Comparison of ENCODE assay signal across 9 cellular contexts in genomic region chr3:177810162-177810623, GRCh38.
DNase-seq lines count a peak whose midpoint lies in the region; ATAC-seq and TF ChIP-seq lines count a peak whose summit lies in the region.
"Had no signal": no experiment of that assay in that cellular context is flagged by ENCODE, and none has a peak within 500 bp of the region (broad histone marks: within the 10 kb centered on the region; RNA-seq: fewer than 3 reads in every experiment).

No MANE protein-coding gene starts in this region.

- no peak for TF ChIP-seq CTCF in CD4-positive, alpha-beta T cell (IDR thresholded peaks at IDR 0.05)
- TF ChIP-seq CTCF in PC-3 (conservative IDR thresholded peaks at IDR 0.05; ENCODE audit: low read depth, low read length) = no peak
- no peak for TF ChIP-seq CTCF in omental fat pad (IDR thresholded peaks at IDR 0.05)
- no peak for TF ChIP-seq CTCF in ascending aorta (IDR thresholded peaks at IDR 0.05)

- no peaks in the 10 kb centered on the region for H4K20me1 ChIP-seq in PC-3 (ENCODE audit: low read length)

- H3K27me3 Mint-ChIP-seq in CD4-positive, alpha-beta T cell = no peaks in the 10 kb centered on the region

- peak overlapping the region; percentile 45 for H3K4me2 ChIP-seq in PC-3 (ENCODE audit: low read length)

- DNase-seq in CD4-positive, alpha-beta T cell = no peak
- peak; percentile 95 for DNase-seq in PC-3
- peak; percentile 79 for DNase-seq in epithelial cell of prostate (ENCODE audit: low read depth, low spot score)
- DNase-seq in omental fat pad (ENCODE audit: low spot score) = no peak
- no peak for DNase-seq in anterior cingulate cortex (lab: John Stamatoyannopoulos, UW)
- DNase-seq in NCI-H1417 (lab: John Stamatoyannopoulos, UW) = no peak
- DNase-seq in ascending aorta (ENCODE audit: low spot score in 2 of 2) = no peak

- H3K36me3 ChIP-seq in PC-3 (ENCODE audit: low read depth, low read length) (no peaks in the 10 kb centered on the region), ascending aorta (no peaks in the 10 kb centered on the region)

- no peak overlapping the region for H3K4me3 Mint-ChIP-seq in CD4-positive, alpha-beta T cell

- no TSS peak for BruUV-seq in PC-3 (replicated peaks; lab: Mats Ljungman, UMichigan)

- CTCF ChIA-PET in CD4-positive, alpha-beta T cell (lab: Charles Lee) = interaction anchor here (1.0 kb wide), 1 partner anchor 26 kb away, joined by 3 read pairs; no protein-coding TSS in a partner anchor
- CTCF ChIA-PET in PC-3 (lab: Charles Lee) = no interaction called here

- peak overlapping the region; percentile 23 for H3K27ac Mint-ChIP-seq in CD4-positive, alpha-beta T cell

- no peak overlapping the region; the same call in 1 of the 2 replicates for H3K9ac ChIP-seq in PC-3 (ENCODE audit: low read length)

- H3K79me2 ChIP-seq in PC-3 (ENCODE audit: low read length) = no peaks in the 10 kb centered on the region

- intact Hi-C loops in CD4-positive, alpha-beta T cell (cut with DNase I, micrococcal nuclease) = no loop called here
- intact Hi-C loops in PC-3 (cut with micrococcal nuclease) (loop anchor here (1.0 to 10.0 kb wide), 6 partner anchors 118 to 448 kb away; no protein-coding TSS in a partner anchor), ascending aorta (cut with DNase I) (loop anchor here (5.0 kb wide), 1 partner anchor 468 kb away; no protein-coding TSS in a partner anchor)

- H3K27ac ChIP-seq in CD4-positive, alpha-beta T cell (ENCODE audit: low read depth, low read length) = no peak overlapping the region
- H3K27ac ChIP-seq in PC-3 (ENCODE audit: low read length) (peak overlapping the region; percentile 53), epithelial cell of prostate (peak overlapping the region; percentile 26), ascending aorta (no peak overlapping the region)

- H3K27me3 ChIP-seq in CD4-positive, alpha-beta T cell (ENCODE audit: control insufficient read depth, insufficient read depth, low read length) = no peaks in the 10 kb centered on the region
- H3K27me3 ChIP-seq in PC-3 (ENCODE audit: low read length) (no peaks in the 10 kb centered on the region), ascending aorta (no peaks in the 10 kb centered on the region)

- no peak overlapping the region for H2AFZ ChIP-seq in PC-3 (ENCODE audit: low read length)

- H3K4me1 Mint-ChIP-seq in CD4-positive, alpha-beta T cell (ENCODE audit: low read depth) = peaks cover 16% of the 10 kb centered on the region

- H3K9me3 Mint-ChIP-seq in CD4-positive, alpha-beta T cell = no peaks in the 10 kb centered on the region

- no peaks in the 10 kb centered on the region for H3K9me3 ChIP-seq in CD4-positive, alpha-beta T cell (ENCODE audit: control insufficient read depth, low read length)
- H3K9me3 ChIP-seq in PC-3 (ENCODE audit: low read length) (no peaks in the 10 kb centered on the region), ascending aorta (no peaks in the 10 kb centered on the region)

- POLR2A ChIA-PET in CD4-positive, alpha-beta T cell (lab: Charles Lee) = interaction anchor here (0.6 kb wide), 1 partner anchor 25 kb away, joined by 3 read pairs; no protein-coding TSS in a partner anchor
- POLR2A ChIA-PET in PC-3 (lab: Charles Lee; ENCODE audit: unreplicated experiment) = no interaction called here

- no peaks in the 10 kb centered on the region for H3K9me2 ChIP-seq in PC-3 (replicated peaks; ENCODE audit: low read length)

- ATAC-seq in CD4-positive, alpha-beta T cell (ENCODE audit: poor library complexity) = peak; percentile 52
- ATAC-seq in PC-3 (peak; percentile 93), omental fat pad (ENCODE audit: low FRiP score) (peak; percentile 84), HG02938 (IDR thresholded peaks at IDR 0.05; ENCODE audit: unreplicated experiment) (no peak)
- ATAC-seq: HCT116 had no signal

- H3K4me3 ChIP-seq in PC-3 (ENCODE audit: low read length) (no peak overlapping the region), ascending aorta (no peak overlapping the region)

- H3F3A ChIP-seq in PC-3 (ENCODE audit: low read length, unreplicated experiment) = no peaks in the 10 kb centered on the region

- H3K36me3 Mint-ChIP-seq in CD4-positive, alpha-beta T cell (ENCODE audit: low read depth) = no peaks in the 10 kb centered on the region

- H3K4me1 ChIP-seq in PC-3 (ENCODE audit: insufficient read depth, low read length) (peaks cover 30% of the 10 kb centered on the region), ascending aorta (peaks cover 0 to 20% of the 10 kb centered on the region in 2 donors)

Comparison
In these comparisons a context has a peak if more than half of its experiments do, and no peak if none do; other contexts are left out.
1. DNase-seq: peak in PC-3 (single experiment) and epithelial cell of prostate (single experiment); none in CD4-positive, alpha-beta T cell (0 of 10), omental fat pad (single experiment), anterior cingulate cortex (0 of 58), NCI-H1417 (0 of 3) and ascending aorta (0 of 2).
2. H3K27ac ChIP-seq: peak in PC-3 (single experiment) and epithelial cell of prostate (single experiment); none in CD4-positive, alpha-beta T cell (single experiment) and ascending aorta (0 of 2).
3. intact Hi-C loops: an anchor here in PC-3 (1.0 to 10.0 kb wide) and ascending aorta (5.0 kb wide); none called in CD4-positive, alpha-beta T cell.